Comparison of ENCODE assay signal across 11 cellular contexts in the genomic region with DNA sequence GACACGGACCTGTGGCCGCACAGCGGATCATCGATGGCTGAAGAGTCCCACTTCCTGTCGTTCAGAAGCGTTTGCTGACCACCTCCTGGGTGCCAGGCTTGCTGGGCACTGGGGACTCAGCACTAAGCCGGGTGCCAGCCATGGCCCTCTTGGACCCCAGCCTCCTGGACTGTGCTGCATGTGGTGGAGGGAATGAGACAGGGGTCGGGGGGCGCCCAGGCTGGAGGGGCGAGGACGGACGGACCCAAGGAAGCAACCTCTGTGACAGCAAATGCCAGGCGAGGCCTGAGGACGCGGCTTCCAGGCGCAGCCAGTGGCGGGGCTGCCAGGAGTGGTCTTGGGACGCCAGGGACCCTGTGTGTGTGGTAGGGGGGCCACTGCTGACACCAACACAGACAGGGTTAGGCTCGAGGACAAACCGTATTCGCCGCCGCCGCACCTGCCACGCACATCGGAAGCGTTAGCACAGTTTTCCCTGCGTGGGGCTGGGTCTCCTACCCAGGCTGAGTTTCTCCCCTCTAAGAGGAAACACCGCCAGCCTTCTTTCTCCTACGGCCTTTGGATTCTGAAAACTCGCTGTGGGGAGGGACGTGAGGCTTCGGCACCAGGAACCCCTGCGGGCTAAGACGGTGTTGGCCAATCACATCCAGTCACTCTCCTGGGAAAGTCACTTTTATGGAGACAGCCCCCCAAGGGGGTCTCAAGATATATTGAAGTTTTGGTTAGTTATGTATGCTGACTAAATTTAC. TPM values are rescaled to one million over a fixed set of nuclear protein-coding genes. Genes with fewer than 3 reads are reported as not detected.
DNase-seq lines count a peak whose midpoint lies in the region; ATAC-seq and TF ChIP-seq lines count a peak whose summit lies in the region.
"Had no signal": no experiment of that assay in that cellular context is flagged by ENCODE, and none has a peak within 500 bp of the region (broad histone marks: within the 10 kb centered on the region; RNA-seq: fewer than 3 reads in every experiment).

No MANE protein-coding gene starts in this region.

- H3K36me3 ChIP-seq in OCI-LY3 (replicated peaks; ENCODE audit: low read depth, low read length) (no peaks in the 10 kb centered on the region), muscle layer of colon (ENCODE audit: insufficient read depth, low read length) (no peaks in the 10 kb centered on the region), testis (ENCODE audit: low read depth, missing control alignments) (no peaks in the 10 kb centered on the region)

- no peaks in the 10 kb centered on the region for H3K79me2 ChIP-seq in OCI-LY3 (ENCODE audit: low read length)

- H3K9me3 Mint-ChIP-seq in endothelial cell (ENCODE audit: unreplicated experiment) = no peaks in the 10 kb centered on the region

- no peak overlapping the region for H3K9ac ChIP-seq in OCI-LY3 (ENCODE audit: low read length)
- no peak overlapping the region for H3K9ac ChIP-seq in muscle layer of colon (ENCODE audit: low read length)

- 82 to 84% methylated on average over 33 to 34 of the region's 35 CpGs for WGBS in testis, 2 donors

- no peak overlapping the region for H2AFZ ChIP-seq in OCI-LY3 (ENCODE audit: low read depth, low read length)

- no peak for ATAC-seq in GM19397 (IDR thresholded peaks at IDR 0.05; ENCODE audit: unreplicated experiment)

- intact Hi-C loops in testis (cut with DNase I; ENCODE audit: low total_unique reads) = no loop called here
- intact Hi-C loops in posterior cingulate gyrus (cut with DNase I) = no loop called here

- H4K20me1 ChIP-seq in OCI-LY3 (ENCODE audit: insufficient read depth, low read length) = no peaks in the 10 kb centered on the region

- H3K4me2 ChIP-seq in OCI-LY3 (ENCODE audit: low read length) = peak overlapping the region; percentile 29; the same call in 1 of the 2 replicates

- DNase-seq in endothelial cell (ENCODE audit: low spot score) (no peak), testis (no peak), posterior cingulate gyrus (no peak), NCI-H128 (lab: John Stamatoyannopoulos, UW; ENCODE audit: unreplicated experiment) (no peak), NCI-H2227 (lab: John Stamatoyannopoulos, UW; ENCODE audit: unreplicated experiment) (no peak)
- DNase-seq: NCI-H1694, T-helper 9 cell had no signal

- no peak overlapping the region for H3K4me3 Mint-ChIP-seq in endothelial cell (ENCODE audit: unreplicated experiment)
- H3K4me3 Mint-ChIP-seq: activated naive CD8-positive, alpha-beta T cell had no signal

- TF ChIP-seq POLR2A in testis (IDR thresholded peaks at IDR 0.05) = no peak

- no peaks in the 10 kb centered on the region for H3K36me3 Mint-ChIP-seq in endothelial cell (ENCODE audit: low read depth, unreplicated experiment)
- H3K36me3 Mint-ChIP-seq: activated naive CD8-positive, alpha-beta T cell had no signal

- peaks cover 17% of the 10 kb centered on the region for H3K27me3 ChIP-seq in OCI-LY3 (ENCODE audit: low read depth, low read length)
- peaks cover 0 to 4% of the 10 kb centered on the region in 2 donors for H3K27me3 ChIP-seq in muscle layer of colon (ENCODE audit: control insufficient read depth in 1 of 2, insufficient read depth in 2 of 2, low read length in 2 of 2)
- no peaks in the 10 kb centered on the region for H3K27me3 ChIP-seq in testis

- H3K9me3 ChIP-seq in OCI-LY3 (ENCODE audit: insufficient read depth, low read length) = peaks cover under 1% of the 10 kb centered on the region; the same call in 1 of the 2 replicates
- H3K9me3 ChIP-seq in muscle layer of colon (ENCODE audit: low read length) = no peaks in the 10 kb centered on the region
- no peaks in the 10 kb centered on the region for H3K9me3 ChIP-seq in testis

- peaks cover 16% of the 10 kb centered on the region for H3K27me3 Mint-ChIP-seq in endothelial cell (ENCODE audit: unreplicated experiment)
- H3K27me3 Mint-ChIP-seq: activated naive CD8-positive, alpha-beta T cell had no signal

- no peaks in the 10 kb centered on the region for H3K4me1 Mint-ChIP-seq in endothelial cell (ENCODE audit: unreplicated experiment)

- peak overlapping the region; percentile 36 for H3K27ac Mint-ChIP-seq in endothelial cell (ENCODE audit: unreplicated experiment)

- H3K4me3 ChIP-seq in OCI-LY3 (ENCODE audit: low read length) (no peak overlapping the region), muscle layer of colon (ENCODE audit: low read depth in 1 of 2, low read length in 2 of 2) (no peak overlapping the region), testis (no peak overlapping the region)

- H3K27ac ChIP-seq in OCI-LY3 (ENCODE audit: low read length) (no peak overlapping the region), muscle layer of colon (ENCODE audit: low read depth, low read length) (peak overlapping the region; percentile 43), testis (peak overlapping the region; percentile 23 to 68)

- H3K4me1 ChIP-seq in OCI-LY3 (ENCODE audit: low read length) = peaks cover 17% of the 10 kb centered on the region; the same call in 1 of the 2 replicates
- H3K4me1 ChIP-seq in muscle layer of colon (ENCODE audit: insufficient read depth, low read length) = peaks cover 36% of the 10 kb centered on the region
- peaks cover 30% of the 10 kb centered on the region for H3K4me1 ChIP-seq in testis

- TF ChIP-seq CTCF in OCI-LY3 (IDR thresholded peaks at IDR 0.05; ENCODE audit: low read depth, low read length) (no peak), endothelial cell (IDR thresholded peaks at IDR 0.05; ENCODE audit: unreplicated experiment) (no peak), testis (IDR thresholded peaks at IDR 0.05) (no peak)

RNA-seq across cellular contexts. Expression of gene MXRA8, which starts 3.1 kb away (rescaled TPM):
- total RNA-seq in endothelial cell (ENCODE audit: unreplicated experiment) (0.64 TPM), testis (100 to 1,000 TPM in 1 of 2 donors, 10 to 100 TPM in 1; 60.2 to 102 TPM)
- polyA plus RNA-seq in testis (ENCODE audit: insufficient read depth, low read depth, low replicate concordance) = 63.3 TPM

RNA-seq across cellular contexts. Expression of gene DVL1, which starts 12.2 kb away (rescaled TPM):
- total RNA-seq in endothelial cell (ENCODE audit: unreplicated experiment) (26.7 TPM), testis (100 to 1,000 TPM; 169 to 183 TPM)
- polyA plus RNA-seq in testis (ENCODE audit: insufficient read depth, low read depth, low replicate concordance) = 65.8 TPM

RNA-seq across cellular contexts. Expression of gene AURKAIP1, which starts 13.6 kb away (rescaled TPM):
- total RNA-seq in endothelial cell (ENCODE audit: unreplicated experiment) (128 TPM), testis (100 to 1,000 TPM; 224 to 328 TPM)
- polyA plus RNA-seq in testis (ENCODE audit: insufficient read depth, low read depth, low replicate concordance) = 313 TPM

RNA-seq across cellular contexts. Expression of gene TAS1R3, which starts 30.3 kb away (rescaled TPM):
- total RNA-seq in endothelial cell (ENCODE audit: unreplicated experiment) = 1.2 TPM
- 1 to 10 TPM; 1.5 TPM for total RNA-seq in testis
- 0.66 TPM for polyA plus RNA-seq in testis (ENCODE audit: insufficient read depth, low read depth, low replicate concordance)

RNA-seq across cellular contexts. Expression of gene CPTP, which starts 36.8 kb away (rescaled TPM):
- 26.0 TPM for total RNA-seq in endothelial cell (ENCODE audit: unreplicated experiment)
- 10 to 100 TPM; 64.4 to 82.3 TPM for total RNA-seq in testis
- 129 TPM for polyA plus RNA-seq in testis (ENCODE audit: insufficient read depth, low read depth, low replicate concordance)

Comparison
In these comparisons a context has a peak if more than half of its experiments do, and no peak if none do; other contexts are left out.
1. RNA of gene MXRA8, which starts 3.1 kb away (total RNA-seq): 60.2 to 102 TPM in testis; 0.64 TPM in endothelial cell (single experiment); every median in the first group is over 10 times any median in the second.